29 cellular contexts compared by ENCODE assay signal in genomic region chr15:85997618-85998017, GRCh38.
"Had no signal": no experiment of that assay in that cellular context is flagged by ENCODE, and none has a peak within 500 bp of the region (broad histone marks: within the 10 kb centered on the region; RNA-seq: fewer than 3 reads in every experiment).

No MANE protein-coding gene starts in this region.

- H3K27ac Mint-ChIP-seq: immature natural killer cell; nephron; stimulated activated memory B cell treated with anti-CD40 and anti-IgM and Interleukin-4, amounts not matched to agents 10 μg/mL and 1 μg/mL and 100 μg/mL, for 72 hours; stimulated activated naive CD8-positive, alpha-beta T cell treated with anti-CD3 and anti-CD28 coated beads, Interleukin-15, amount 100 ng/mL, for 72 hours; type B pancreatic cell had no signal

- H3K4me3 ChIP-seq: left lung, lower lobe of right lung, pancreas, prostate gland, sigmoid colon, smooth muscle cell, tibial nerve, uterus had no signal

- DNase-seq: hypothalamus; immature natural killer cell; kidney; left colon; left lung; lower lobe of right lung; mammary epithelial cell; mesenchymal stem cell; naive thymus-derived CD8-positive, alpha-beta T cell; nucleus accumbens; pancreas; posterior cingulate gyrus; right cardiac atrium; sigmoid colon; stimulated activated CD4-positive, alpha-beta T cell treated with anti-CD3 and anti-CD28 coated beads, Interleukin-1b, Interleukin-23, amount 100 ng/mL, for 48 hours; stimulated activated CD4-positive, alpha-beta T cell treated with anti-CD3 and anti-CD28 coated beads, Interleukin-2, amount 100 ng/mL, for 48 hours; stimulated activated CD4-positive, alpha-beta T cell treated with anti-CD3 and anti-CD28 coated beads, Interleukin-4, amount 100 ng/mL, for 4 hours; stimulated activated CD8-positive, alpha-beta memory T cell treated with anti-CD3 and anti-CD28 coated beads, Interleukin-4, amount 100 ng/mL, for 48 hours; stimulated activated naive CD4-positive, alpha-beta T cell treated with Interleukin-2 at 50 U/mL for 16 hours; stimulated activated naive CD8-positive, alpha-beta T cell treated with anti-CD3 and anti-CD28 coated beads, Interleukin-15, amount 100 ng/mL, for 72 hours; substantia nigra; uterus had no signal

- H3K27ac ChIP-seq: left lung, lower lobe of right lung, pancreas, prostate gland, sigmoid colon, uterus had no signal

- H3K4me3 Mint-ChIP-seq: naive thymus-derived CD8-positive, alpha-beta T cell; nephron; neural crest cell; stimulated activated memory B cell treated with anti-CD40 and anti-IgM and Interleukin-4, amounts not matched to agents 10 μg/mL and 1 μg/mL and 100 μg/mL, for 72 hours; stimulated activated naive CD8-positive, alpha-beta T cell treated with anti-CD3 and anti-CD28 coated beads, Interleukin-15, amount 100 ng/mL, for 72 hours; type B pancreatic cell had no signal

- H3K4me1 Mint-ChIP-seq: immature natural killer cell; naive thymus-derived CD8-positive, alpha-beta T cell; neural crest cell; stimulated activated memory B cell treated with anti-CD40 and anti-IgM and Interleukin-4, amounts not matched to agents 10 μg/mL and 1 μg/mL and 100 μg/mL, for 72 hours; stimulated activated naive CD8-positive, alpha-beta T cell treated with anti-CD3 and anti-CD28 coated beads, Interleukin-15, amount 100 ng/mL, for 72 hours had no signal

- H3K27me3 Mint-ChIP-seq: stimulated activated memory B cell treated with anti-CD40 and anti-IgM and Interleukin-4, amounts not matched to agents 10 μg/mL and 1 μg/mL and 100 μg/mL, for 72 hours had no signal

- H3K9me3 ChIP-seq: lower lobe of right lung, pancreas, prostate gland, sigmoid colon, tibial nerve, uterus had no signal

- H3K4me1 ChIP-seq: left lung, lower lobe of right lung, pancreas, prostate gland, sigmoid colon, tibial nerve, uterus had no signal

- H3K9me3 Mint-ChIP-seq: immature natural killer cell; nephron; stimulated activated naive CD8-positive, alpha-beta T cell treated with anti-CD3 and anti-CD28 coated beads, Interleukin-15, amount 100 ng/mL, for 72 hours; type B pancreatic cell had no signal

- H3K36me3 ChIP-seq: left lung, lower lobe of right lung, pancreas, prostate gland, sigmoid colon, tibial nerve, uterus had no signal

- H3K36me3 Mint-ChIP-seq: immature natural killer cell; naive thymus-derived CD8-positive, alpha-beta T cell; stimulated activated memory B cell treated with anti-CD40 and anti-IgM and Interleukin-4, amounts not matched to agents 10 μg/mL and 1 μg/mL and 100 μg/mL, for 72 hours; type B pancreatic cell had no signal
